ENCODE assay signal across 14 cellular contexts in genomic region chr5:163269624-163270023, GRCh38.
DNase-seq lines count a peak whose midpoint lies in the region; ATAC-seq and TF ChIP-seq lines count a peak whose summit lies in the region.
"Had no signal": no experiment of that assay in that cellular context is flagged by ENCODE, and none has a peak within 500 bp of the region (broad histone marks: within the 10 kb centered on the region; RNA-seq: fewer than 3 reads in every experiment).

No MANE protein-coding gene starts in this region.

- in situ Hi-C loops in Caki2 (cut with HindIII; ENCODE audit: low pct_unique_long_range_greater_than_20kb, low sequenced_read_pairs): no loop called here

- no peaks in the 10 kb centered on the region for H3K4me1 Mint-ChIP-seq in activated naive CD8-positive, alpha-beta T cell treated with anti-CD3 and anti-CD28 coated beads, Interleukin-2, amount 50 U/mL, for 24 hours
- H3K4me1 Mint-ChIP-seq: activated CD8-positive, alpha-beta memory T cell treated with anti-CD3 and anti-CD28 coated beads, Interleukin-2, amount 10 ng/mL, durations not matched to agents 7 days and 5 days had no signal

- H3K27ac Mint-ChIP-seq in activated naive CD8-positive, alpha-beta T cell treated with anti-CD3 and anti-CD28 coated beads, Interleukin-2, amount 50 U/mL, for 24 hours: no peak overlapping the region
- H3K27ac Mint-ChIP-seq: activated CD8-positive, alpha-beta memory T cell treated with anti-CD3 and anti-CD28 coated beads, Interleukin-2, amount 10 ng/mL, durations not matched to agents 7 days and 5 days had no signal

- no peaks in the 10 kb centered on the region for H3K36me3 Mint-ChIP-seq in activated naive CD8-positive, alpha-beta T cell treated with anti-CD3 and anti-CD28 coated beads, Interleukin-2, amount 50 U/mL, for 24 hours (ENCODE audit: low read depth)
- H3K36me3 Mint-ChIP-seq: activated CD8-positive, alpha-beta memory T cell treated with anti-CD3 and anti-CD28 coated beads, Interleukin-2, amount 10 ng/mL, durations not matched to agents 7 days and 5 days had no signal

- no peaks in the 10 kb centered on the region for H3K9me3 ChIP-seq in RWPE2 (ENCODE audit: severe bottlenecking)
- H3K9me3 ChIP-seq: psoas muscle had no signal

- ATAC-seq in HG03520 (IDR thresholded peaks at IDR 0.05; ENCODE audit: unreplicated experiment) (peak; percentile 54), RWPE2 (ENCODE audit: low read depth) (peak; percentile 85), HG02840 (IDR thresholded peaks at IDR 0.05; ENCODE audit: low FRiP score, unreplicated experiment) (no peak)
- no peak for ATAC-seq in activated naive CD8-positive, alpha-beta T cell treated with anti-CD3 and anti-CD28 coated beads, Interleukin-2, amount 50 U/mL, for 24 hours
- ATAC-seq: activated CD8-positive, alpha-beta memory T cell treated with anti-CD3 and anti-CD28 coated beads, Interleukin-2, amount 10 ng/mL, durations not matched to agents 7 days and 5 days; psoas muscle had no signal

- no peaks in the 10 kb centered on the region for H3K4me1 ChIP-seq in RWPE2 (ENCODE audit: insufficient read depth, poor library complexity, severe bottlenecking)
- H3K4me1 ChIP-seq: BLaER1 treated with 17β-estradiol and CSF1 and Interleukin-3, amounts not matched to agents 10 nM and 100 nM; left ventricle myocardium inferior; psoas muscle had no signal

- H3K27me3 Mint-ChIP-seq in activated naive CD8-positive, alpha-beta T cell treated with anti-CD3 and anti-CD28 coated beads, Interleukin-2, amount 50 U/mL, for 24 hours: no peaks in the 10 kb centered on the region
- H3K27me3 Mint-ChIP-seq: activated CD8-positive, alpha-beta memory T cell treated with anti-CD3 and anti-CD28 coated beads, Interleukin-2, amount 10 ng/mL, durations not matched to agents 7 days and 5 days had no signal

- no peak overlapping the region for H3K27ac ChIP-seq in RWPE2 (ENCODE audit: poor library complexity, severe bottlenecking)
- H3K27ac ChIP-seq: BLaER1 treated with 17β-estradiol and CSF1 and Interleukin-3, amounts not matched to agents 10 nM and 100 nM; left ventricle myocardium inferior; psoas muscle had no signal

- H3K36me3 ChIP-seq in RWPE2 (ENCODE audit: low read depth): no peaks in the 10 kb centered on the region
- H3K36me3 ChIP-seq: BLaER1 treated with 17β-estradiol and CSF1 and Interleukin-3, amounts not matched to agents 10 nM and 100 nM; left ventricle myocardium inferior had no signal

- H3K27me3 ChIP-seq in RWPE2 (ENCODE audit: insufficient read depth, poor library complexity, severe bottlenecking): no peaks in the 10 kb centered on the region
- H3K27me3 ChIP-seq: BLaER1 treated with 17β-estradiol and CSF1 and Interleukin-3, amounts not matched to agents 10 nM and 100 nM had no signal

- TF ChIP-seq CTCF in RWPE2 (IDR thresholded peaks at IDR 0.05; ENCODE audit: poor library complexity, severe bottlenecking): peak; percentile 85

- H3K9me3 Mint-ChIP-seq in activated naive CD8-positive, alpha-beta T cell treated with anti-CD3 and anti-CD28 coated beads, Interleukin-2, amount 50 U/mL, for 24 hours: no peaks in the 10 kb centered on the region

- H3K4me3 Mint-ChIP-seq in activated naive CD8-positive, alpha-beta T cell treated with anti-CD3 and anti-CD28 coated beads, Interleukin-2, amount 50 U/mL, for 24 hours: no peak overlapping the region
- H3K4me3 Mint-ChIP-seq: activated CD8-positive, alpha-beta memory T cell treated with anti-CD3 and anti-CD28 coated beads, Interleukin-2, amount 10 ng/mL, durations not matched to agents 7 days and 5 days had no signal

- DNase-seq in Caki2 (ENCODE audit: low read depth) (peak; percentile 4), RWPE2 (ENCODE audit: low spot score) (no peak), kidney glomerular epithelial cell (lab: John Stamatoyannopoulos, UW) (peak; percentile 9), DMS153 treated with DMSO at 0.1 percent for 48 hours (lab: John Stamatoyannopoulos, UW; ENCODE audit: unreplicated experiment) (no peak), T-helper 9 cell (no peak)
- no peak for DNase-seq in activated naive CD8-positive, alpha-beta T cell treated with anti-CD3 and anti-CD28 coated beads, Interleukin-2, amount 50 U/mL, for 24 hours
- DNase-seq: activated CD8-positive, alpha-beta memory T cell treated with anti-CD3 and anti-CD28 coated beads, Interleukin-2, amount 10 ng/mL, durations not matched to agents 7 days and 5 days; left ventricle myocardium inferior; NCI-H146; psoas muscle; SIG-M5 had no signal

- no peak overlapping the region for H3K4me3 ChIP-seq in RWPE2 (ENCODE audit: severe bottlenecking)
- H3K4me3 ChIP-seq: BLaER1 treated with 17β-estradiol and CSF1 and Interleukin-3, amounts not matched to agents 10 nM and 100 nM; left ventricle myocardium inferior; psoas muscle had no signal

Comparison
In these comparisons a context has a peak if more than half of its experiments do, and no peak if none do; other contexts are left out.
1. DNase-seq: peak in Caki2 (single experiment) and kidney glomerular epithelial cell (single experiment); none in RWPE2 (single experiment), DMS153 treated with DMSO at 0.1 percent for 48 hours (single experiment), T-helper 9 cell (single experiment) and activated naive CD8-positive, alpha-beta T cell treated with anti-CD3 and anti-CD28 coated beads, Interleukin-2, amount 50 U/mL, for 24 hours (single experiment).
2. ATAC-seq: peak in HG03520 (single experiment) and RWPE2 (single experiment); none in HG02840 (single experiment) and activated naive CD8-positive, alpha-beta T cell treated with anti-CD3 and anti-CD28 coated beads, Interleukin-2, amount 50 U/mL, for 24 hours (single experiment).